8 cellular contexts compared by ENCODE assay signal in genomic region chr19:33819496-33819874, GRCh38. TPM values are rescaled to one million over a fixed set of nuclear protein-coding genes. Genes with fewer than 3 reads are reported as not detected.
DNase-seq lines count a peak whose midpoint lies in the region; ATAC-seq and TF ChIP-seq lines count a peak whose summit lies in the region.

No MANE protein-coding gene starts in this region.

- DNase-seq in Right ventricle myocardium inferior (ENCODE audit: missing footprints) (no peak), cardiac septum (ENCODE audit: low spot score) (no peak), choroid plexus epithelial cell (ENCODE audit: low read depth) (no peak), uterus (no peak), HCEC 1CT (no peak), NCI-H1417 (lab: John Stamatoyannopoulos, UW) (no peak)
- no peak for DNase-seq in activated effector memory CD4-positive, alpha-beta T cell treated with Interleukin-2 at 50 U/mL for 16 hours

- H3K9ac ChIP-seq in mucosa of rectum (ENCODE audit: low read depth in 1 of 2, low read length in 2 of 2): peak overlapping the region in 1 of 2 donors; percentile 26

- H3K27ac ChIP-seq in mucosa of rectum (ENCODE audit: low read depth in 2 of 2, low read length in 2 of 2) (peak overlapping the region; percentile 51 to 59), uterus (peak overlapping the region; percentile 2 to 69)

- H3K9me3 ChIP-seq in mucosa of rectum (ENCODE audit: control insufficient read depth in 2 of 2, low read length in 2 of 2) (no peaks in the 10 kb centered on the region), uterus (no peaks in the 10 kb centered on the region)

- intact Hi-C loops in Right ventricle myocardium inferior (cut with DNase I): loop anchor here (5.0 kb wide), 1 partner anchor 88 kb away; no protein-coding TSS in a partner anchor
- intact Hi-C loops in cardiac septum (cut with DNase I): no loop called here
- intact Hi-C loops in uterus (cut with DNase I; ENCODE audit: low total_unique reads): no loop called here

- H3K4me1 ChIP-seq in mucosa of rectum (ENCODE audit: control insufficient read depth in 2 of 2, insufficient read depth in 2 of 2, low read length in 2 of 2) (peaks cover 10 to 12% of the 10 kb centered on the region in 2 donors), uterus (peaks cover 0 to 13% of the 10 kb centered on the region in 2 donors)

- peak overlapping the region; percentile 49 for H3K4me3 ChIP-seq in choroid plexus epithelial cell (ENCODE audit: low read depth, low read length)
- H3K4me3 ChIP-seq in mucosa of rectum (ENCODE audit: low read length in 2 of 2): peak overlapping the region; percentile 38 to 66
- H3K4me3 ChIP-seq in uterus: peak overlapping the region; percentile 20 to 33

- H3K36me3 ChIP-seq in mucosa of rectum (ENCODE audit: control insufficient read depth in 2 of 2, insufficient read depth in 2 of 2, low read length in 2 of 2) (no peaks in the 10 kb centered on the region), uterus (no peaks in the 10 kb centered on the region)

- H3K27me3 ChIP-seq in mucosa of rectum (ENCODE audit: control insufficient read depth in 2 of 2, insufficient read depth in 2 of 2, low read length in 2 of 2) (peaks cover 0 to 3% of the 10 kb centered on the region in 2 donors), uterus (no peaks in the 10 kb centered on the region)

- TF ChIP-seq CTCF in choroid plexus epithelial cell (conservative IDR thresholded peaks at IDR 0.05; ENCODE audit: low read depth, low read length) (no peak), uterus (IDR thresholded peaks at IDR 0.05) (no peak)

- peak; percentile 2 for ATAC-seq in Right ventricle myocardium inferior

- TF ChIP-seq POLR2A in uterus (IDR thresholded peaks at IDR 0.05): no peak

RNA-seq across cellular contexts. Expression of gene KCTD15, which starts 22.8 kb away (rescaled TPM):
- total RNA-seq in Right ventricle myocardium inferior (10.1 TPM), cardiac septum (20.2 TPM), uterus (100 to 1,000 TPM in 1 of 4 donors, 10 to 100 TPM in 3; 23.8 to 149 (median 51.8) TPM)
